In the genomic region with DNA sequence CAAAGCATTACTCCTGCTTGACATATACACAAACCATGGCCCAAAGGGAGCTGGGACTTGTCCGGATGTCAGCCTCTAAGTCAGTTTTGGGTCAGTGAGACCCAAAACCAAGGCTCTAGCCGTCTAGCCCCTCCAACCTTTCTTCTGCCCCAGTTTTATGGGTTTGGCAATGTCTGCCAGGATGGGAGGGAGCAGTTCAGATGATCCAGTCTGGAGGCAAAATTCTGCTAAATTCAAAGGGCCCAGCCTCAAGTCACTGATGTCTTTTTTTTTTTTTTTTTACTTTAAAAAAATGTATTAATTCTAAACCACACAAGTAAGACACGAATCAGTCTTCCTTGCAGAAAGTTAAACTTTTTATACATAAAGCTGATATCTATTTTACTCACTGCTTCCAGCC, we compare ENCODE assay signal across 23 cellular contexts. TPM values are rescaled to one million over a fixed set of nuclear protein-coding genes. Genes with fewer than 3 reads are reported as not detected.
DNase-seq lines count a peak whose midpoint lies in the region; ATAC-seq, FAIRE-seq and TF ChIP-seq lines count a peak whose summit lies in the region.
"Had no signal": no experiment of that assay in that cellular context is flagged by ENCODE, and none has a peak within 500 bp of the region (broad histone marks: within the 10 kb centered on the region; RNA-seq: fewer than 3 reads in every experiment).

No MANE protein-coding gene starts in this region.

- peaks cover 72% of the 10 kb centered on the region for H3K4me1 Mint-ChIP-seq in T-helper 1 cell treated with Interleukin-12 subunit alpha and Interleukin-12 subunit beta and Interleukin-4 antibody, amounts not matched to agents 30 μg/mL and 1 μg/mL, for 36 hours (ENCODE audit: low read depth)
- peaks cover 96% of the 10 kb centered on the region for H3K4me1 Mint-ChIP-seq in CD4-positive, alpha-beta T cell (ENCODE audit: low read depth)
- H3K4me1 Mint-ChIP-seq in activated T-helper 1 cell treated with anti-CD3 and anti-CD28 coated beads, Interleukin-12 subunit alpha, Interleukin-12 subunit beta, Interleukin-2, Interleukin-4 antibody, amounts not matched to agents 30 ng/mL and 10 ng/mL and 1 ng/mL, durations not matched to agents 14 hours and 24 hours and 36 hours (ENCODE audit: low read depth) = peaks cover 87% of the 10 kb centered on the region
- H3K4me1 Mint-ChIP-seq in naive thymus-derived CD8-positive, alpha-beta T cell = peaks cover 46 to 97% (median 95%) of the 10 kb centered on the region in 4 donors
- H3K4me1 Mint-ChIP-seq: GM23338 had no signal

- POLR2A ChIA-PET in CD4-positive, alpha-beta T cell (lab: Charles Lee) = interaction anchor here (0.6 to 3.3 kb wide), 5 partner anchors 9 to 66 kb away, joined by 3 to 46 read pairs (median 5); a partner anchor contains a TSS
- POLR2A ChIA-PET in naive thymus-derived CD8-positive, alpha-beta T cell (lab: Charles Lee) = interaction anchor here (0.7 to 9.9 kb wide), 10 partner anchors 12 to 1124 kb away, joined by 3 to 127 read pairs (median 5); a partner anchor contains a TSS

- CTCF ChIA-PET in CD4-positive, alpha-beta T cell (lab: Charles Lee) = interaction anchor here (0.7 to 2.7 kb wide), 5 partner anchors 8 to 48 kb away, joined by 3 to 13 read pairs (median 3); a partner anchor contains a TSS

- no peaks in the 10 kb centered on the region for H3K27me3 Mint-ChIP-seq in T-helper 1 cell treated with Interleukin-12 subunit alpha and Interleukin-12 subunit beta and Interleukin-4 antibody, amounts not matched to agents 30 μg/mL and 1 μg/mL, for 36 hours (ENCODE audit: low read depth)
- H3K27me3 Mint-ChIP-seq in CD4-positive, alpha-beta T cell = no peaks in the 10 kb centered on the region
- no peaks in the 10 kb centered on the region for H3K27me3 Mint-ChIP-seq in activated T-helper 1 cell treated with anti-CD3 and anti-CD28 coated beads, Interleukin-12 subunit alpha, Interleukin-12 subunit beta, Interleukin-2, Interleukin-4 antibody, amounts not matched to agents 30 ng/mL and 10 ng/mL and 1 ng/mL, durations not matched to agents 14 hours and 24 hours and 36 hours (ENCODE audit: insufficient read depth)
- no peaks in the 10 kb centered on the region for H3K27me3 Mint-ChIP-seq in naive thymus-derived CD8-positive, alpha-beta T cell

- no peak for TF ChIP-seq CTCF in CD4-positive, alpha-beta T cell (IDR thresholded peaks at IDR 0.05)

- peak overlapping the region; percentile 55 for H3K27ac ChIP-seq in CD4-positive, alpha-beta T cell (ENCODE audit: low read depth, low read length)
- H3K27ac ChIP-seq: 22Rv1, lower lobe of right lung, ovary, upper lobe of right lung had no signal

- intact Hi-C loops in CD4-positive, alpha-beta T cell (cut with DNase I, micrococcal nuclease) = loop anchor here in 1 of 2 experiments (2.0 kb wide), 1 partner anchor 15 kb away; no protein-coding TSS in a partner anchor
- intact Hi-C loops in activated T-helper 1 cell treated with anti-CD3 and anti-CD28 coated beads, Interleukin-12 subunit alpha, Interleukin-12 subunit beta, Interleukin-2, Interleukin-4 antibody, amounts not matched to agents 30 ng/mL and 10 ng/mL and 1 ng/mL, durations not matched to agents 14 hours and 24 hours and 36 hours (cut with micrococcal nuclease) = no loop called here

- no peak for FAIRE-seq in frontal cortex (lab: Jason Lieb, UNC)
- FAIRE-seq: D721Med, endometrium had no signal

- H3K9me3 Mint-ChIP-seq in T-helper 1 cell treated with Interleukin-12 subunit alpha and Interleukin-12 subunit beta and Interleukin-4 antibody, amounts not matched to agents 30 μg/mL and 1 μg/mL, for 36 hours = no peaks in the 10 kb centered on the region
- H3K9me3 Mint-ChIP-seq in CD4-positive, alpha-beta T cell = no peaks in the 10 kb centered on the region
- no peaks in the 10 kb centered on the region for H3K9me3 Mint-ChIP-seq in activated T-helper 1 cell treated with anti-CD3 and anti-CD28 coated beads, Interleukin-12 subunit alpha, Interleukin-12 subunit beta, Interleukin-2, Interleukin-4 antibody, amounts not matched to agents 30 ng/mL and 10 ng/mL and 1 ng/mL, durations not matched to agents 14 hours and 24 hours and 36 hours
- H3K9me3 Mint-ChIP-seq in naive thymus-derived CD8-positive, alpha-beta T cell = no peaks in the 10 kb centered on the region
- H3K9me3 Mint-ChIP-seq: GM23338 had no signal

- no peaks in the 10 kb centered on the region for H3K27me3 ChIP-seq in CD4-positive, alpha-beta T cell (ENCODE audit: control insufficient read depth, insufficient read depth, low read length)
- H3K27me3 ChIP-seq: BE2C, ovary, upper lobe of right lung had no signal

- no peak for ATAC-seq in CD4-positive, alpha-beta T cell (ENCODE audit: poor library complexity)
- ATAC-seq in naive thymus-derived CD8-positive, alpha-beta T cell = peak in 1 of 2 donors; percentile 10
- no peak for ATAC-seq in HG03354 (IDR thresholded peaks at IDR 0.05; ENCODE audit: poor library complexity, severe bottlenecking, unreplicated experiment)
- ATAC-seq in HG02852 (IDR thresholded peaks at IDR 0.05; ENCODE audit: unreplicated experiment) = no peak
- ATAC-seq: GM23338, lower lobe of right lung, SK-N-SH treated with all-trans-retinoic acid at 6 μM for 48 hours, upper lobe of right lung had no signal

- DNase-seq in T-helper 1 cell (no peak), frontal cortex (ENCODE audit: low spot score in 2 of 2) (no peak)
- DNase-seq in CD4-positive, alpha-beta T cell = peak in 1 of 10 experiments; percentile 31
- no peak for DNase-seq in activated T-helper 1 cell treated with anti-CD3 and anti-CD28 coated beads, Interleukin-12 subunit alpha, Interleukin-12 subunit beta, Interleukin-2, Interleukin-4 antibody, amounts not matched to agents 30 ng/mL and 10 ng/mL and 1 ng/mL, durations not matched to agents 14 hours and 24 hours and 36 hours (ENCODE audit: low spot score)
- no peak for DNase-seq in naive thymus-derived CD8-positive, alpha-beta T cell
- DNase-seq: activated CD4-positive, alpha-beta T cell treated with anti-CD3 and anti-CD28 coated beads for 48 hours; BE2C; Kasumi-1; lower lobe of right lung; NCI-H1092; NCI-H2081 treated with DMSO at 0.1 percent for 48 hours; NK-92 treated with Interleukin-12 subunit alpha and Interleukin-12 subunit beta, amount 100 ng/mL, for 24 hours; ovary; upper lobe of right lung had no signal

- H3K36me3 Mint-ChIP-seq in T-helper 1 cell treated with Interleukin-12 subunit alpha and Interleukin-12 subunit beta and Interleukin-4 antibody, amounts not matched to agents 30 μg/mL and 1 μg/mL, for 36 hours (ENCODE audit: low read depth) = peaks cover 51% of the 10 kb centered on the region
- peaks cover 83% of the 10 kb centered on the region for H3K36me3 Mint-ChIP-seq in CD4-positive, alpha-beta T cell (ENCODE audit: low read depth)
- H3K36me3 Mint-ChIP-seq in activated T-helper 1 cell treated with anti-CD3 and anti-CD28 coated beads, Interleukin-12 subunit alpha, Interleukin-12 subunit beta, Interleukin-2, Interleukin-4 antibody, amounts not matched to agents 30 ng/mL and 10 ng/mL and 1 ng/mL, durations not matched to agents 14 hours and 24 hours and 36 hours (ENCODE audit: low read depth) = peaks cover 41% of the 10 kb centered on the region
- peaks cover 5 to 49% (median 25%) of the 10 kb centered on the region in 3 donors for H3K36me3 Mint-ChIP-seq in naive thymus-derived CD8-positive, alpha-beta T cell

- peak overlapping the region; percentile 52 for H3K27ac Mint-ChIP-seq in T-helper 1 cell treated with Interleukin-12 subunit alpha and Interleukin-12 subunit beta and Interleukin-4 antibody, amounts not matched to agents 30 μg/mL and 1 μg/mL, for 36 hours
- peak overlapping the region; percentile 96 for H3K27ac Mint-ChIP-seq in CD4-positive, alpha-beta T cell
- H3K27ac Mint-ChIP-seq in activated T-helper 1 cell treated with anti-CD3 and anti-CD28 coated beads, Interleukin-12 subunit alpha, Interleukin-12 subunit beta, Interleukin-2, Interleukin-4 antibody, amounts not matched to agents 30 ng/mL and 10 ng/mL and 1 ng/mL, durations not matched to agents 14 hours and 24 hours and 36 hours = peak overlapping the region; percentile 91
- peak overlapping the region; percentile 84 to 98 (median 96) for H3K27ac Mint-ChIP-seq in naive thymus-derived CD8-positive, alpha-beta T cell
- H3K27ac Mint-ChIP-seq: GM23338 had no signal

- H3K4me3 Mint-ChIP-seq in T-helper 1 cell treated with Interleukin-12 subunit alpha and Interleukin-12 subunit beta and Interleukin-4 antibody, amounts not matched to agents 30 μg/mL and 1 μg/mL, for 36 hours = no peak overlapping the region
- H3K4me3 Mint-ChIP-seq in CD4-positive, alpha-beta T cell = peak overlapping the region; percentile 16
- no peak overlapping the region for H3K4me3 Mint-ChIP-seq in activated T-helper 1 cell treated with anti-CD3 and anti-CD28 coated beads, Interleukin-12 subunit alpha, Interleukin-12 subunit beta, Interleukin-2, Interleukin-4 antibody, amounts not matched to agents 30 ng/mL and 10 ng/mL and 1 ng/mL, durations not matched to agents 14 hours and 24 hours and 36 hours
- peak overlapping the region in 9 of 10 donors; percentile 11 to 100 (median 74) for H3K4me3 Mint-ChIP-seq in naive thymus-derived CD8-positive, alpha-beta T cell
- H3K4me3 Mint-ChIP-seq: GM23338 had no signal

- no peaks in the 10 kb centered on the region for H3K9me3 ChIP-seq in CD4-positive, alpha-beta T cell (ENCODE audit: control insufficient read depth, low read length)
- H3K9me3 ChIP-seq: BE2C, lower lobe of right lung, ovary, upper lobe of right lung had no signal

RNA-seq across cellular contexts. Expression of a gene that starts 8.6 kb away (rescaled TPM):
- 100 to 1,000 TPM; 424 to 434 TPM for total RNA-seq in CD4-positive, alpha-beta T cell
- 164 and 175 TPM in 2 replicates for total RNA-seq in activated T-helper 1 cell treated with anti-CD3 and anti-CD28 coated beads, Interleukin-12 subunit alpha, Interleukin-12 subunit beta, Interleukin-2, Interleukin-4 antibody, amounts not matched to agents 30 ng/mL and 10 ng/mL and 1 ng/mL, durations not matched to agents 14 hours and 24 hours and 36 hours
- 100 to 1,000 TPM; 474 to 488 TPM for total RNA-seq in naive thymus-derived CD8-positive, alpha-beta T cell
- 100 to 1,000 TPM in 1 of 3 donors, 10 to 100 TPM in 2; 70.4 to 137 (median 80.0) TPM for polyA plus RNA-seq in naive thymus-derived CD8-positive, alpha-beta T cell
- 0.41 TPM for total RNA-seq in frontal cortex

RNA-seq across cellular contexts. Expression of a gene that starts 36.2 kb away (rescaled TPM):
- not detected for total RNA-seq in CD4-positive, alpha-beta T cell
- total RNA-seq in activated T-helper 1 cell treated with anti-CD3 and anti-CD28 coated beads, Interleukin-12 subunit alpha, Interleukin-12 subunit beta, Interleukin-2, Interleukin-4 antibody, amounts not matched to agents 30 ng/mL and 10 ng/mL and 1 ng/mL, durations not matched to agents 14 hours and 24 hours and 36 hours = 0.23 and 0.24 TPM in 2 replicates
- under 1 TPM in 1 of 2 experiments, not detected in 1; 0.27 TPM for total RNA-seq in naive thymus-derived CD8-positive, alpha-beta T cell
- polyA plus RNA-seq in naive thymus-derived CD8-positive, alpha-beta T cell = under 1 TPM in 2 of 3 donors, not detected in 1; 0.20 to 0.21 TPM
- total RNA-seq in frontal cortex = 0.82 TPM
- total RNA-seq: GM23338, HT1080 had no signal
- polyA plus RNA-seq: GM23338 had no signal

Comparison
In these comparisons a context has a peak if more than half of its experiments do, and no peak if none do; other contexts are left out.
1. H3K4me3 Mint-ChIP-seq: peak in CD4-positive, alpha-beta T cell (single experiment) and naive thymus-derived CD8-positive, alpha-beta T cell (9 of 10); none in T-helper 1 cell treated with Interleukin-12 subunit alpha and Interleukin-12 subunit beta and Interleukin-4 antibody, amounts not matched to agents 30 μg/mL and 1 μg/mL, for 36 hours (single experiment) and activated T-helper 1 cell treated with anti-CD3 and anti-CD28 coated beads, Interleukin-12 subunit alpha, Interleukin-12 subunit beta, Interleukin-2, Interleukin-4 antibody, amounts not matched to agents 30 ng/mL and 10 ng/mL and 1 ng/mL, durations not matched to agents 14 hours and 24 hours and 36 hours (single experiment).
2. RNA of a gene that starts 8.6 kb away (total RNA-seq): 474 to 488 TPM in naive thymus-derived CD8-positive, alpha-beta T cell, 424 to 434 TPM in CD4-positive, alpha-beta T cell and 164 to 175 TPM in activated T-helper 1 cell treated with anti-CD3 and anti-CD28 coated beads, Interleukin-12 subunit alpha, Interleukin-12 subunit beta, Interleukin-2, Interleukin-4 antibody, amounts not matched to agents 30 ng/mL and 10 ng/mL and 1 ng/mL, durations not matched to agents 14 hours and 24 hours and 36 hours; 0.41 TPM in frontal cortex (single experiment); every median in the first group is over 100 times any median in the second.
3. Peak in every context shown above with its lines, with median percentiles within 50 percentile points of each other: H3K27ac Mint-ChIP-seq.